16 cellular contexts compared by ENCODE assay signal in the genomic region with DNA sequence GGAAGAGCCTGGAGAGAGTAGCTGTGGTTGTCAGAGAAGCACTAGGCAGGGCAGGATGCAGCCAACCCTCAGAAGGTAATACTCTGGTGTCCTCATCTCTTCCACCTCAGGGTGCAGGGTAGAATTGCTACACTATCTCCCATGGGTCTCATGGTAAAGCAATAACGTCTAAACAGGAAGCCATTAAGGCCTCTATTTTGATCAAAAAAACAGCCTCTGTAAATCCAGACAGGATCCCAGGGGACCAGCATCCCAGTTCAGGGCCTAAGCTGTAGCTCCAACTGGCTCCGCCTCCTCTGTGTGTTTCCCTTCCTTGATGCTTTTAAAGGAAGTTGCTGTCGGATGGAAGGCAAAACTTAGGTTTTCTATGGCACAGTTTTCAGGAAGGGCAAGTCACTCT.
"Had no signal": no experiment of that assay in that cellular context is flagged by ENCODE, and none has a peak within 500 bp of the region (broad histone marks: within the 10 kb centered on the region; RNA-seq: fewer than 3 reads in every experiment).

No MANE protein-coding gene starts in this region.

- H3K27me3 Mint-ChIP-seq: activated CD8-positive, alpha-beta memory T cell treated with anti-CD3 and anti-CD28 coated beads, Interleukin-2, amount 10 ng/mL, durations not matched to agents 7 days and 5 days had no signal

- H3K36me3 ChIP-seq: transverse colon had no signal

- H3K27me3 ChIP-seq: transverse colon had no signal

- H3K4me3 ChIP-seq: mucosa of descending colon, skin epidermis, transverse colon had no signal

- H3K4me1 Mint-ChIP-seq: activated CD8-positive, alpha-beta memory T cell treated with anti-CD3 and anti-CD28 coated beads, Interleukin-2, amount 10 ng/mL, durations not matched to agents 7 days and 5 days; immature natural killer cell; naive thymus-derived CD8-positive, alpha-beta T cell had no signal

- H3K9me3 ChIP-seq: mucosa of descending colon, transverse colon had no signal

- DNase-seq: activated CD4-positive, alpha-beta T cell treated with anti-CD3 and anti-CD28 coated beads, Interleukin-2, amount 50 U/mL, for 48 hours; activated CD4-positive, CD25-positive, alpha-beta regulatory T cell treated with anti-CD3 and anti-CD28 coated beads, Interleukin-2, amount 50 U/mL, for 72 hours; activated CD8-positive, alpha-beta memory T cell treated with anti-CD3 and anti-CD28 coated beads, Interleukin-2, amount 10 ng/mL, durations not matched to agents 7 days and 5 days; activated effector memory CD4-positive, alpha-beta T cell treated with anti-CD3 and anti-CD28 coated beads, Interleukin-2, amount 50 U/mL, for 16 hours; activated T-cell treated with anti-CD3 and anti-CD28 coated beads, Interleukin-2, amount 50 U/mL, for 4 hours; amygdala; dermis blood vessel endothelial cell; immature natural killer cell; mucosa of descending colon; naive thymus-derived CD8-positive, alpha-beta T cell; posterior cingulate gyrus; T-helper 2 cell; transverse colon had no signal

- ATAC-seq: activated CD8-positive, alpha-beta memory T cell treated with anti-CD3 and anti-CD28 coated beads, Interleukin-2, amount 10 ng/mL, durations not matched to agents 7 days and 5 days; activated naive CD4-positive, alpha-beta T cell treated with anti-CD3 and anti-CD28 coated beads, Interleukin-2, amount 50 U/mL, for 72 hours; activated T-cell treated with anti-CD3 and anti-CD28 coated beads, Interleukin-2, amount 50 U/mL, for 4 hours; mucosa of descending colon; naive thymus-derived CD8-positive, alpha-beta T cell had no signal

- H3K27ac Mint-ChIP-seq: activated CD8-positive, alpha-beta memory T cell treated with anti-CD3 and anti-CD28 coated beads, Interleukin-2, amount 10 ng/mL, durations not matched to agents 7 days and 5 days; activated naive CD4-positive, alpha-beta T cell treated with anti-CD3 and anti-CD28 coated beads, Interleukin-2, amount 50 U/mL, for 72 hours; brain; immature natural killer cell; naive thymus-derived CD8-positive, alpha-beta T cell had no signal

- H3K4me3 Mint-ChIP-seq: activated CD8-positive, alpha-beta memory T cell treated with anti-CD3 and anti-CD28 coated beads, Interleukin-2, amount 10 ng/mL, durations not matched to agents 7 days and 5 days; activated T-cell treated with anti-CD3 and anti-CD28 coated beads, Interleukin-2, amount 50 U/mL, for 4 hours; brain; immature natural killer cell; naive thymus-derived CD8-positive, alpha-beta T cell had no signal

- H3K27ac ChIP-seq: transverse colon had no signal

- H3K36me3 Mint-ChIP-seq: activated CD8-positive, alpha-beta memory T cell treated with anti-CD3 and anti-CD28 coated beads, Interleukin-2, amount 10 ng/mL, durations not matched to agents 7 days and 5 days; activated naive CD4-positive, alpha-beta T cell treated with anti-CD3 and anti-CD28 coated beads, Interleukin-2, amount 50 U/mL, for 72 hours; brain; immature natural killer cell; naive thymus-derived CD8-positive, alpha-beta T cell had no signal

- H3K9me3 Mint-ChIP-seq: activated naive CD4-positive, alpha-beta T cell treated with anti-CD3 and anti-CD28 coated beads, Interleukin-2, amount 50 U/mL, for 72 hours; activated T-cell treated with anti-CD3 and anti-CD28 coated beads, Interleukin-2, amount 50 U/mL, for 4 hours; brain; immature natural killer cell; naive thymus-derived CD8-positive, alpha-beta T cell had no signal
